Comparison of ENCODE assay signal across 1 cellular context in genomic region chr1:44050261-44050660, GRCh38.
TF ChIP-seq lines count a peak whose summit lies in the region.

No MANE protein-coding gene starts in this region.

TF ChIP-seq in WTC11, 78 proteins besides CTCF, POLR2A, EP300 and RAD21 (continued from another document):
- TF ChIP-seq HMGXB4 (CRISPR knock-in tag; IDR thresholded peaks at IDR 0.05): no peak
